8 cellular contexts compared by ENCODE assay signal in the genomic region with DNA sequence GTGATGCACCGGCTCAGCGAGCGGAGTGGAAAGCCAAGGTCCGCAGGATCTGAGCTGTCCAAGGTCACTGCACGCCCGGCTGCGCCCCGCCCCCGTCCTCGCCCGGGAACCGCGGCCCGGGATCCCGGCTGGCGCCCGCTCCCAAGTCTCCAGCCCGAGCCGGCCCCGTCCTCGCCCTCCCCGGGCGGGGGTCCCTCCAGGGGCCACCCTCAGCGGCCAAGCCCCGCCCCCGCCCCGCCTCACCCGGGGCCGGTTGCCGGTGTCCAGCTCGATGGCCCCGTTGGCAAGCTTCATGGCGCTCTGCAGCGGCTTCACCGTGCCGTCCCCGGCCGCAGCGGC. TPM values are rescaled to one million over a fixed set of nuclear protein-coding genes. Genes with fewer than 3 reads are reported as not detected.
DNase-seq lines count a peak whose midpoint lies in the region; ATAC-seq, FAIRE-seq and TF ChIP-seq lines count a peak whose summit lies in the region.

No MANE protein-coding gene starts in this region.

- ATAC-seq in A549 (peak; percentile 17), GM18858 (IDR thresholded peaks at IDR 0.05; ENCODE audit: unreplicated experiment) (peak; percentile 5), HG03108 (IDR thresholded peaks at IDR 0.05; ENCODE audit: unreplicated experiment) (peak; percentile 20), left cardiac atrium (peak; percentile 20 to 32), GM18519 (IDR thresholded peaks at IDR 0.05; ENCODE audit: low FRiP score, unreplicated experiment) (no peak)

- POLR2A ChIA-PET in A549 (lab: Yijun Ruan, JAX), result interaction anchor here (1.0 to 1.9 kb wide), 3 partner anchors 14 to 202 kb away, joined by 3 to 14 read pairs (median 5); partner anchors contain the start of genes TCF25 and TUBB3

- H3K27me3 Mint-ChIP-seq in activated T-helper 1 cell treated with anti-CD3 and anti-CD28 coated beads, Interleukin-12 subunit alpha, Interleukin-12 subunit beta, Interleukin-2, Interleukin-4 antibody, amounts not matched to agents 30 ng/mL and 10 ng/mL and 1 ng/mL, durations not matched to agents 14 hours and 24 hours and 36 hours (ENCODE audit: insufficient read depth), result no peaks in the 10 kb centered on the region

- no peak for TF ChIP-seq RAD21 in A549 (conservative IDR thresholded peaks at IDR 0.05 in 1 of 2, IDR thresholded peaks at IDR 0.05 in 1 of 2)

- H3K4me2 ChIP-seq in A549, result peak overlapping the region; percentile 98

- peak overlapping the region; percentile 96 to 99 for H3K27ac ChIP-seq in A549

- H3K9me3 ChIP-seq in A549, result no peaks in the 10 kb centered on the region

- TF ChIP-seq EP300 in A549 (IDR thresholded peaks at IDR 0.05), result no peak

- FAIRE-seq in A549 (lab: Jason Lieb, UNC), result no peak

- no peaks in the 10 kb centered on the region for H3K9me3 Mint-ChIP-seq in activated T-helper 1 cell treated with anti-CD3 and anti-CD28 coated beads, Interleukin-12 subunit alpha, Interleukin-12 subunit beta, Interleukin-2, Interleukin-4 antibody, amounts not matched to agents 30 ng/mL and 10 ng/mL and 1 ng/mL, durations not matched to agents 14 hours and 24 hours and 36 hours

- peaks cover 32% of the 10 kb centered on the region for H3K4me1 Mint-ChIP-seq in activated T-helper 1 cell treated with anti-CD3 and anti-CD28 coated beads, Interleukin-12 subunit alpha, Interleukin-12 subunit beta, Interleukin-2, Interleukin-4 antibody, amounts not matched to agents 30 ng/mL and 10 ng/mL and 1 ng/mL, durations not matched to agents 14 hours and 24 hours and 36 hours (ENCODE audit: low read depth)

- H3K4me3 ChIP-seq in A549 (peak overlapping the region; percentile 94), retinal pigment epithelial cell (ENCODE audit: low read length) (peak overlapping the region; percentile 72)

- no peak for TF ChIP-seq POLR2A in A549 (IDR thresholded peaks at IDR 0.05; ENCODE audit: low read length)

- H3K27ac Mint-ChIP-seq in activated T-helper 1 cell treated with anti-CD3 and anti-CD28 coated beads, Interleukin-12 subunit alpha, Interleukin-12 subunit beta, Interleukin-2, Interleukin-4 antibody, amounts not matched to agents 30 ng/mL and 10 ng/mL and 1 ng/mL, durations not matched to agents 14 hours and 24 hours and 36 hours, result peak overlapping the region; percentile 72

- H3K36me3 Mint-ChIP-seq in activated T-helper 1 cell treated with anti-CD3 and anti-CD28 coated beads, Interleukin-12 subunit alpha, Interleukin-12 subunit beta, Interleukin-2, Interleukin-4 antibody, amounts not matched to agents 30 ng/mL and 10 ng/mL and 1 ng/mL, durations not matched to agents 14 hours and 24 hours and 36 hours (ENCODE audit: low read depth), result peaks cover 26% of the 10 kb centered on the region

- peak overlapping the region; percentile 82 for H3K4me3 Mint-ChIP-seq in activated T-helper 1 cell treated with anti-CD3 and anti-CD28 coated beads, Interleukin-12 subunit alpha, Interleukin-12 subunit beta, Interleukin-2, Interleukin-4 antibody, amounts not matched to agents 30 ng/mL and 10 ng/mL and 1 ng/mL, durations not matched to agents 14 hours and 24 hours and 36 hours

- peaks cover 32% of the 10 kb centered on the region for H3K4me1 ChIP-seq in A549

- CTCF ChIA-PET in A549 (lab: Yijun Ruan, JAX), result interaction anchor here (2.2 to 6.8 kb wide), 2 partner anchors 15 to 20 kb away, joined by 8 to 77 read pairs; no protein-coding TSS in a partner anchor

- intact Hi-C loops in activated T-helper 1 cell treated with anti-CD3 and anti-CD28 coated beads, Interleukin-12 subunit alpha, Interleukin-12 subunit beta, Interleukin-2, Interleukin-4 antibody, amounts not matched to agents 30 ng/mL and 10 ng/mL and 1 ng/mL, durations not matched to agents 14 hours and 24 hours and 36 hours (cut with micrococcal nuclease), result loop anchor here (5.0 to 10.0 kb wide), 2 partner anchors 202 to 476 kb away; partner anchors contain the start of gene TUBB3
- intact Hi-C loops in left cardiac atrium (cut with DNase I), result no loop called here

- no peak for TF ChIP-seq CTCF in A549 (IDR thresholded peaks at IDR 0.05)
- no peak for TF ChIP-seq CTCF in retinal pigment epithelial cell (conservative IDR thresholded peaks at IDR 0.05; ENCODE audit: low read depth, low read length)

- DNase-seq in A549 (ENCODE audit: low read depth in 1 of 2, low spot score in 1 of 2), result no peak
- no peak for DNase-seq in activated T-helper 1 cell treated with anti-CD3 and anti-CD28 coated beads, Interleukin-12 subunit alpha, Interleukin-12 subunit beta, Interleukin-2, Interleukin-4 antibody, amounts not matched to agents 30 ng/mL and 10 ng/mL and 1 ng/mL, durations not matched to agents 14 hours and 24 hours and 36 hours (ENCODE audit: low spot score)
- DNase-seq in left cardiac atrium, result peak; percentile 55
- DNase-seq in retinal pigment epithelial cell (ENCODE audit: low read depth), result no peak
- no peak for DNase-seq in mucosa of gallbladder (ENCODE audit: low spot score)

- WGBS in A549 (ENCODE audit: missing lambda C conversion rate), result 5% methylated on average over 8 of the region's 39 CpGs

TF ChIP-seq in A549, 52 proteins besides CTCF, POLR2A, EP300 and RAD21 (continues in another document):
- TF ChIP-seq TFCP2L1 (CRISPR knock-in tag; IDR thresholded peaks at IDR 0.05) (no peak), CHD2 (IDR thresholded peaks at IDR 0.05; ENCODE audit: low read length, partially characterized antibody) (peak; percentile 2)

RNA-seq across cellular contexts. Expression of gene VPS9D1, which starts 0.2 kb away (rescaled TPM):
- 2.1 and 2.7 TPM in 2 replicates for polyA plus RNA-seq in A549 (2011; rRNA removed)
- polyA plus RNA-seq in A549 (2012; cell fraction: cytosol; rRNA removed), result 3.1 and 4.3 TPM in 2 replicates
- polyA plus RNA-seq in A549 (2012; cell fraction: nucleus; rRNA removed), result 18.7 and 21.0 TPM in 2 replicates
- polyA plus RNA-seq in A549 (2017; fragmentation: RNase III; extraction: RNeasy Plus Mini Kit Qiagen cat#74134 plus additional on column Dnase treatment), result 3.0 to 5.8 TPM (median 5.4 TPM) in 3 replicates
- 1.5 and 2.4 TPM in 2 replicates for polyA minus RNA-seq in A549 (2011; rRNA and poly(A)+ RNA removed)
- total RNA-seq in activated T-helper 1 cell treated with anti-CD3 and anti-CD28 coated beads, Interleukin-12 subunit alpha, Interleukin-12 subunit beta, Interleukin-2, Interleukin-4 antibody, amounts not matched to agents 30 ng/mL and 10 ng/mL and 1 ng/mL, durations not matched to agents 14 hours and 24 hours and 36 hours, result 4.9 and 5.9 TPM in 2 replicates
- 10 to 100 TPM; 11.6 to 12.6 TPM for total RNA-seq in left cardiac atrium
- total RNA-seq in mucosa of gallbladder, result 20.8 TPM

RNA-seq across cellular contexts. Expression of gene ZNF276, which starts 0.8 kb away (rescaled TPM):
- polyA plus RNA-seq in A549 (2011; rRNA removed) (6.5 and 7.5 TPM in 2 replicates), A549 (2017; fragmentation: RNase III; extraction: RNeasy Plus Mini Kit Qiagen cat#74134 plus additional on column Dnase treatment) (14.0 to 15.4 TPM (median 15.1 TPM) in 3 replicates)
- polyA plus RNA-seq in A549 (2012; cell fraction: cytosol; rRNA removed), result 16.8 and 18.4 TPM in 2 replicates
- 71.3 and 108 TPM in 2 replicates for polyA plus RNA-seq in A549 (2012; cell fraction: nucleus; rRNA removed)
- polyA minus RNA-seq in A549 (2011; rRNA and poly(A)+ RNA removed), result 10.0 and 10.3 TPM in 2 replicates
- 34.2 and 36.4 TPM in 2 replicates for total RNA-seq in activated T-helper 1 cell treated with anti-CD3 and anti-CD28 coated beads, Interleukin-12 subunit alpha, Interleukin-12 subunit beta, Interleukin-2, Interleukin-4 antibody, amounts not matched to agents 30 ng/mL and 10 ng/mL and 1 ng/mL, durations not matched to agents 14 hours and 24 hours and 36 hours
- total RNA-seq in left cardiac atrium (10 to 100 TPM; 11.9 to 18.2 TPM), mucosa of gallbladder (39.0 TPM)

RNA-seq across cellular contexts. Expression of gene SPATA2L, which starts 19.0 kb away (rescaled TPM):
- 3.5 and 3.6 TPM in 2 replicates for polyA plus RNA-seq in A549 (2011; rRNA removed)
- 9.1 and 12.3 TPM in 2 replicates for polyA plus RNA-seq in A549 (2012; cell fraction: cytosol; rRNA removed)
- 16.2 and 21.7 TPM in 2 replicates for polyA plus RNA-seq in A549 (2012; cell fraction: nucleus; rRNA removed)
- polyA plus RNA-seq in A549 (2017; fragmentation: RNase III; extraction: RNeasy Plus Mini Kit Qiagen cat#74134 plus additional on column Dnase treatment), result 4.7 to 5.2 TPM (median 4.9 TPM) in 3 replicates
- 3.0 and 3.7 TPM in 2 replicates for polyA minus RNA-seq in A549 (2011; rRNA and poly(A)+ RNA removed)
- total RNA-seq in activated T-helper 1 cell treated with anti-CD3 and anti-CD28 coated beads, Interleukin-12 subunit alpha, Interleukin-12 subunit beta, Interleukin-2, Interleukin-4 antibody, amounts not matched to agents 30 ng/mL and 10 ng/mL and 1 ng/mL, durations not matched to agents 14 hours and 24 hours and 36 hours, result 14.1 and 15.2 TPM in 2 replicates
- 1 to 10 TPM; 4.5 to 7.1 TPM for total RNA-seq in left cardiac atrium
- total RNA-seq in mucosa of gallbladder, result 29.6 TPM

RNA-seq across cellular contexts. Expression of gene CDK10, which starts 34.0 kb away (rescaled TPM):
- polyA plus RNA-seq in A549 (2011; rRNA removed) (35.9 and 40.2 TPM in 2 replicates), A549 (2017; fragmentation: RNase III; extraction: RNeasy Plus Mini Kit Qiagen cat#74134 plus additional on column Dnase treatment) (52.9 to 99.8 TPM (median 55.3 TPM) in 3 replicates)
- 47.9 and 59.3 TPM in 2 replicates for polyA plus RNA-seq in A549 (2012; cell fraction: cytosol; rRNA removed)
- 316 and 339 TPM in 2 replicates for polyA plus RNA-seq in A549 (2012; cell fraction: nucleus; rRNA removed)
- polyA minus RNA-seq in A549 (2011; rRNA and poly(A)+ RNA removed), result 31.9 and 35.3 TPM in 2 replicates
- 93.9 and 99.6 TPM in 2 replicates for total RNA-seq in activated T-helper 1 cell treated with anti-CD3 and anti-CD28 coated beads, Interleukin-12 subunit alpha, Interleukin-12 subunit beta, Interleukin-2, Interleukin-4 antibody, amounts not matched to agents 30 ng/mL and 10 ng/mL and 1 ng/mL, durations not matched to agents 14 hours and 24 hours and 36 hours
- total RNA-seq in left cardiac atrium (10 to 100 TPM; 22.6 to 28.0 TPM), mucosa of gallbladder (168 TPM)
